8 cellular contexts compared by ENCODE assay signal in the genomic region with DNA sequence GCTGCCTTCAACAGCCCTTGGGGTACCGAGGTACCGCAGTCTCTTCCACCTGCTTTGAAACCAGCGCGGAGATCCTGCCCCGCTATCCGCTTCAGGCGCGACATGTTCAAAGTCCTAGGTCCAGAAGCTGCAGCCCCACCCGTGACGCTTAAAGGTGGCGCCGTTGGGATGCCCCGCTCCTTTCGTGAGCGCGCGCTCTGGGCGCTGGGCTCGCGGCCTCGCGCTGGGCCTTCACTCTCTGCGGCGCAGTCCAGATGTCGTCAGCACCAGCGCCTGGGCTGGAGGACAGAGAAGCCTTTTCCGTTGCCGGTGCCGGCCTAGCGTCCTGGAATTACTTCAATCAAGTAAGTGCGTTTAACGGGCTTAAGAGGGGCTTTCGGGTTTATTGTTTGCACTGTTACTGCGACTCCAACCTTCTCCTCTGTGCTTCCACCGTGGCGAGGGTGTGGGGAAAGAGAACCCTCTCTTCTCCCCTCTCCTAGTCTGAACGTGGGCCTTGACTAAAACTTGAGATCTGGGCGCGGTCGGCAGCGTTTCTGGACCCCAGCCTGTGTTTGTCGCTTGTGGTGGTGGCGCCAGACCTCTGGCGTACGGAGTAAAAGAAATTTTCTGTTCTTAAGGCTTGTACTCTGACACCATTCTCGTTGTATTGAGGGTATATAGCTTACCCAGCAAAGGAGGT. TPM values are rescaled to one million over a fixed set of nuclear protein-coding genes. Genes with fewer than 3 reads are reported as not detected.
DNase-seq lines count a peak whose midpoint lies in the region; ATAC-seq and TF ChIP-seq lines count a peak whose summit lies in the region.

A gene (minus strand): TSS at position 143 of the 682 bp plus-strand sequence. CDS start 39 bp downstream, at position 104.

- POLR2A ChIA-PET in Panc1 (lab: Charles Lee) = no interaction called here

- H3K36me3 ChIP-seq in Panc1 (ENCODE audit: control insufficient read depth, insufficient read depth, low read length) (peaks cover 4% of the 10 kb centered on the region; the same call in 1 of the 2 replicates), muscle layer of colon (ENCODE audit: insufficient read depth, low read length) (no peaks in the 10 kb centered on the region)

- no TSS peak for BruUV-seq in Panc1 (replicated peaks; lab: Mats Ljungman, UMichigan)

- peak within 1 kb of the TSS; percentile 90 for H3K9ac ChIP-seq in muscle layer of colon (ENCODE audit: low read length)

- DNase-seq in DMS53 (lab: John Stamatoyannopoulos, UW) (peak; percentile 99), KG1 (lab: John Stamatoyannopoulos, UW) (peak; percentile 88), Panc1 (ENCODE audit: low read depth, low spot score) (peak; percentile 74)
- DNase-seq in activated T-cell treated with anti-CD3 and anti-CD28 coated beads, Interleukin-2, amount 50 U/mL, for 48 hours = peak; percentile 97 to 98
- DNase-seq in stimulated activated CD8-positive, alpha-beta memory T cell treated with anti-CD3 and anti-CD28 coated beads, Interleukin-7, amount 100 ng/mL, for 24 hours (ENCODE audit: low read depth) = peak; percentile 94

- in situ Hi-C loops in Panc1 (cut with HindIII; ENCODE audit: low pct_unique_long_range_greater_than_20kb, low sequenced_read_pairs) = no loop called here

- H3K27ac ChIP-seq in Panc1 (ENCODE audit: low read length) = peak within 1 kb of the TSS; percentile 97
- H3K27ac ChIP-seq in muscle layer of colon (ENCODE audit: low read depth, low read length) = peak within 1 kb of the TSS; percentile 75

- intact Hi-C loops in Panc1 (cut with micrococcal nuclease; ENCODE audit: unreplicated experiment) = loop anchor here (5.0 kb wide), 1 partner anchor 73 kb away; no protein-coding TSS in a partner anchor

- peaks cover 7% of the 10 kb centered on the region; the same call in 1 of the 2 replicates for H3K4me1 ChIP-seq in Panc1 (ENCODE audit: control insufficient read depth, insufficient read depth, low read length)
- H3K4me1 ChIP-seq in muscle layer of colon (ENCODE audit: insufficient read depth, low read length) = peaks cover 36% of the 10 kb centered on the region

- no peak for TF ChIP-seq CTCF in Panc1 (IDR thresholded peaks at IDR 0.05)

- CTCF ChIA-PET in Panc1 (lab: Charles Lee) = no interaction called here

- H3K27me3 ChIP-seq in Panc1 (ENCODE audit: control insufficient read depth, insufficient read depth, low read length) = no peaks in the 10 kb centered on the region
- no peaks in the 10 kb centered on the region for H3K27me3 ChIP-seq in muscle layer of colon (ENCODE audit: control insufficient read depth in 1 of 2, insufficient read depth in 2 of 2, low read length in 2 of 2)

- ATAC-seq in GM21723 (IDR thresholded peaks at IDR 0.05; ENCODE audit: unreplicated experiment) (peak; percentile 88), Panc1 (peak; percentile 98), esophagus mucosa (peak; percentile 100)

- peak within 1 kb of the TSS; percentile 83 to 92 for H3K4me3 ChIP-seq in Panc1 (ENCODE audit: low read depth in 2 of 2, low read length in 2 of 2)
- peak within 1 kb of the TSS; percentile 69 to 90 for H3K4me3 ChIP-seq in muscle layer of colon (ENCODE audit: low read depth in 1 of 2, low read length in 2 of 2)

- H3K9me3 ChIP-seq in Panc1 (ENCODE audit: control insufficient read depth, insufficient read depth, low read depth, low read length) = no peaks in the 10 kb centered on the region
- no peaks in the 10 kb centered on the region for H3K9me3 ChIP-seq in muscle layer of colon (ENCODE audit: low read length)

RNA-seq across cellular contexts. Expression of the gene that starts here (rescaled TPM):
- total RNA-seq in Panc1 (2021; ENCODE audit: unreplicated experiment) (15.9 TPM), esophagus mucosa (9.1 TPM)
- 8.1 TPM for polyA plus RNA-seq in Panc1 (2012; ENCODE audit: insufficient read length)

Comparison
In these comparisons a context has a peak if more than half of its experiments do, and no peak if none do; other contexts are left out.
1. Peak in every context shown above with its lines: DNase-seq, ATAC-seq, H3K4me3 ChIP-seq and H3K27ac ChIP-seq.